1 cellular context compared by ENCODE assay signal in genomic region chr20:50278684-50279531, GRCh38.
TF ChIP-seq lines count a peak whose summit lies in the region.

No MANE protein-coding gene starts in this region.

TF ChIP-seq in HepG2, 621 proteins besides CTCF, POLR2A, EP300 and RAD21 (continued from another document and continues in another):
- TF ChIP-seq ZNF597 (CRISPR knock-in tag; IDR thresholded peaks at IDR 0.05) (no peak), ZFP62 (CRISPR knock-in tag; IDR thresholded peaks at IDR 0.05) (no peak), ZNF83 (CRISPR knock-in tag; IDR thresholded peaks at IDR 0.05; ENCODE audit: borderline replicate concordance) (0 out of 2 replicates have a peak, but pooled peaks have one; percentile 54), NCOA2 (CRISPR knock-in tag; IDR thresholded peaks at IDR 0.05) (peak; percentile 74), ZNF629 (CRISPR knock-in tag; conservative IDR thresholded peaks at IDR 0.05) (peak; percentile 99), ZNF562 (CRISPR knock-in tag; IDR thresholded peaks at IDR 0.05; ENCODE audit: borderline replicate concordance) (no peak), ELF3 (CRISPR knock-in tag; IDR thresholded peaks at IDR 0.05) (peak; percentile 51; the same call in 1 of the 2 replicates), REXO4 (CRISPR knock-in tag; IDR thresholded peaks at IDR 0.05; ENCODE audit: borderline replicate concordance) (no peak), CHCHD3 (CRISPR knock-in tag; IDR thresholded peaks at IDR 0.05) (no peak), AHR (CRISPR knock-in tag; IDR thresholded peaks at IDR 0.05) (peak; percentile 59; the same call in 1 of the 2 replicates), ZFP36L2 (CRISPR knock-in tag; IDR thresholded peaks at IDR 0.05) (no peak), ZMAT5 (CRISPR knock-in tag; IDR thresholded peaks at IDR 0.05; ENCODE audit: borderline replicate concordance, low read depth) (no peak), DNMT3B (CRISPR knock-in tag; conservative IDR thresholded peaks at IDR 0.05) (no peak), ZSCAN29 (CRISPR knock-in tag; conservative IDR thresholded peaks at IDR 0.05) (peak; percentile 82; the same call in 1 of the 2 replicates), NFKBIZ (CRISPR knock-in tag; IDR thresholded peaks at IDR 0.05) (peak; percentile 56; the same call in 1 of the 2 replicates), FOSL1 (CRISPR knock-in tag; IDR thresholded peaks at IDR 0.05; ENCODE audit: borderline replicate concordance) (no peak), KIAA2018 (CRISPR knock-in tag; IDR thresholded peaks at IDR 0.05; ENCODE audit: borderline replicate concordance) (no peak), EZH2 (conservative IDR thresholded peaks at IDR 0.05; ENCODE audit: low read depth, low read length) (no peak), PHF20 (CRISPR knock-in tag; IDR thresholded peaks at IDR 0.05) (0 out of 2 replicates have a peak, but pooled peaks have one; percentile 31), ARID4A (CRISPR knock-in tag; IDR thresholded peaks at IDR 0.05; ENCODE audit: borderline replicate concordance) (peak; percentile 53; the same call in 1 of the 2 replicates), ZNF564 (CRISPR knock-in tag; IDR thresholded peaks at IDR 0.05) (no peak; the same call in 1 of the 2 replicates), HHEX (CRISPR knock-in tag; IDR thresholded peaks at IDR 0.05) (no peak), GFI1 (CRISPR knock-in tag; IDR thresholded peaks at IDR 0.05; ENCODE audit: borderline replicate concordance) (no peak), ATF7 (IDR thresholded peaks at IDR 0.05) (no peak), ATF7 (CRISPR knock-in tag; IDR thresholded peaks at IDR 0.05) (peak; percentile 47; the same call in 1 of the 2 replicates), TGIF2 (CRISPR knock-in tag; IDR thresholded peaks at IDR 0.05) (peak; percentile 41; the same call in 1 of the 2 replicates), ZNF550 (CRISPR knock-in tag; IDR thresholded peaks at IDR 0.05; ENCODE audit: borderline replicate concordance) (no peak), XRCC5 (optimal IDR thresholded peaks at IDR 0.05; ENCODE audit: low read length) (peak; percentile 97), FOXC1 (CRISPR knock-in tag; IDR thresholded peaks at IDR 0.05; ENCODE audit: borderline replicate concordance) (no peak), MED8 (CRISPR knock-in tag; IDR thresholded peaks at IDR 0.05; ENCODE audit: insufficient replicate concordance) (peak; percentile 29), PAWR (CRISPR knock-in tag; IDR thresholded peaks at IDR 0.05; ENCODE audit: borderline replicate concordance) (0 out of 2 replicates have a peak, but pooled peaks have one; percentile 46), ZNF205 (CRISPR knock-in tag; IDR thresholded peaks at IDR 0.05) (peak; percentile 24; the same call in 1 of the 2 replicates)
- TF ChIP-seq, protein P1, sequence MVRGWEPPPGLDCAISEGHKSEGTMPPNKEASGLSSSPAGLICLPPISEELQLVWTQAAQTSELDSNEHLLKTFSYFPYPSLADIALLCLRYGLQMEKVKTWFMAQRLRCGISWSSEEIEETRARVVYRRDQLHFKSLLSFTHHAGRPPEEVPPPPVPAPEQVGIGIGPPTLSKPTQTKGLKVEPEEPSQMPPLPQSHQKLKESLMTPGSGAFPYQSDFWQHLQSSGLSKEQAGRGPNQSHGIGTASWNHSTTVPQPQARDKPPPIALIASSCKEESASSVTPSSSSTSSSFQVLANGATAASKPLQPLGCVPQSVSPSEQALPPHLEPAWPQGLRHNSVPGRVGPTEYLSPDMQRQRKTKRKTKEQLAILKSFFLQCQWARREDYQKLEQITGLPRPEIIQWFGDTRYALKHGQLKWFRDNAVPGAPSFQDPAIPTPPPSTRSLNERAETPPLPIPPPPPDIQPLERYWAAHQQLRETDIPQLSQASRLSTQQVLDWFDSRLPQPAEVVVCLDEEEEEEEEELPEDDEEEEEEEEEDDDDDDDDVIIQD (CRISPR knock-in tag; IDR thresholded peaks at IDR 0.05; ENCODE audit: low read depth) = 0 out of 2 replicates have a peak, but pooled peaks have one; percentile 23
- TF ChIP-seq, protein P2, sequence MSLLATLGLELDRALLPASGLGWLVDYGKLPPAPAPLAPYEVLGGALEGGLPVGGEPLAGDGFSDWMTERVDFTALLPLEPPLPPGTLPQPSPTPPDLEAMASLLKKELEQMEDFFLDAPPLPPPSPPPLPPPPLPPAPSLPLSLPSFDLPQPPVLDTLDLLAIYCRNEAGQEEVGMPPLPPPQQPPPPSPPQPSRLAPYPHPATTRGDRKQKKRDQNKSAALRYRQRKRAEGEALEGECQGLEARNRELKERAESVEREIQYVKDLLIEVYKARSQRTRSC (CRISPR knock-in tag; IDR thresholded peaks at IDR 0.05; ENCODE audit: low read depth) = peak; percentile 85
- TF ChIP-seq, protein P3, sequence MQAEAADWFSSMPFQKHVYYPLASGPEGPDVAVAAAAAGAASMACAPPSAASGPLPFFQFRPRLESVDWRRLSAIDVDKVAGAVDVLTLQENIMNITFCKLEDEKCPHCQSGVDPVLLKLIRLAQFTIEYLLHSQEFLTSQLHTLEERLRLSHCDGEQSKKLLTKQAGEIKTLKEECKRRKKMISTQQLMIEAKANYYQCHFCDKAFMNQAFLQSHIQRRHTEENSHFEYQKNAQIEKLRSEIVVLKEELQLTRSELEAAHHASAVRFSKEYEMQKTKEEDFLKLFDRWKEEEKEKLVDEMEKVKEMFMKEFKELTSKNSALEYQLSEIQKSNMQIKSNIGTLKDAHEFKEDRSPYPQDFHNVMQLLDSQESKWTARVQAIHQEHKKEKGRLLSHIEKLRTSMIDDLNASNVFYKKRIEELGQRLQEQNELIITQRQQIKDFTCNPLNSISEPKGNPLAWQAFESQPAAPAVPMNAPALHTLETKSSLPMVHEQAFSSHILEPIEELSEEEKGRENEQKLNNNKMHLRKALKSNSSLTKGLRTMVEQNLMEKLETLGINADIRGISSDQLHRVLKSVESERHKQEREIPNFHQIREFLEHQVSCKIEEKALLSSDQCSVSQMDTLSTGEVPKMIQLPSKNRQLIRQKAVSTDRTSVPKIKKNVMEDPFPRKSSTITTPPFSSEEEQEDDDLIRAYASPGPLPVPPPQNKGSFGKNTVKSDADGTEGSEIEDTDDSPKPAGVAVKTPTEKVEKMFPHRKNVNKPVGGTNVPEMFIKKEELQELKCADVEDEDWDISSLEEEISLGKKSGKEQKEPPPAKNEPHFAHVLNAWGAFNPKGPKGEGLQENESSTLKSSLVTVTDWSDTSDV (CRISPR knock-in tag; IDR thresholded peaks at IDR 0.05) = no peak
- TF ChIP-seq, protein P4, sequence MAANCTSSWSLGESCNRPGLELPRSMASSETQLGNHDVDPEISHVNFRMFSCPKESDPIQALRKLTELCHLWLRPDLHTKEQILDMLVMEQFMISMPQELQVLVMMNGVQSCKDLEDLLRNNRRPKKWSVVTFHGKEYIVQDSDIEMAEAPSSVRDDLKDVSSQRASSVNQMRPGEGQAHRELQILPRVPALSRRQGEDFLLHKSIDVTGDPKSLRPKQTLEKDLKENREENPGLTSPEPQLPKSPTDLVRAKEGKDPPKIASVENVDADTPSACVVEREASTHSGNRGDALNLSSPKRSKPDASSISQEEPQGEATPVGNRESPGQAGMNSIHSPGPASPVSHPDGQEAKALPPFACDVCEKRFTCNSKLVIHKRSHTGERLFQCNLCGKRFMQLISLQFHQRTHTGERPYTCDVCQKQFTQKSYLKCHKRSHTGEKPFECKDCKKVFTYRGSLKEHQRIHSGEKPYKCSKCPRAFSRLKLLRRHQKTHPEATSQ (CRISPR knock-in tag; IDR thresholded peaks at IDR 0.05; ENCODE audit: borderline replicate concordance) = peak; percentile 36; the same call in 1 of the 2 replicates
